Comparison of ENCODE assay signal across 8 cellular contexts in genomic region chr17:35849469-35850348, GRCh38. TPM values are rescaled to one million over a fixed set of nuclear protein-coding genes. Genes with fewer than 3 reads are reported as not detected.
DNase-seq lines count a peak whose midpoint lies in the region; ATAC-seq and TF ChIP-seq lines count a peak whose summit lies in the region.

No MANE protein-coding gene starts in this region.

- H4K20me1 ChIP-seq in OCI-LY7 (ENCODE audit: insufficient read depth, low read length), result peaks cover 10% of the 10 kb centered on the region

- H3K9me3 Mint-ChIP-seq in activated T-cell treated with anti-CD3 and anti-CD28 coated beads, Interleukin-2, amount 50 U/mL, for 72 hours, result no peaks in the 10 kb centered on the region

- H3K4me3 Mint-ChIP-seq in activated T-cell treated with anti-CD3 and anti-CD28 coated beads, Interleukin-2, amount 50 U/mL, for 72 hours, result peak overlapping the region in 1 of 2 donors; percentile 34

- H3K27me3 Mint-ChIP-seq in activated T-cell treated with anti-CD3 and anti-CD28 coated beads, Interleukin-2, amount 50 U/mL, for 72 hours (ENCODE audit: low read depth), result no peaks in the 10 kb centered on the region

- H3K36me3 ChIP-seq in OCI-LY7 (ENCODE audit: insufficient read depth, low read length) (peaks cover 72% of the 10 kb centered on the region), parathyroid adenoma (ENCODE audit: control insufficient read depth, insufficient read depth, low read length) (no peaks in the 10 kb centered on the region)

- no peak overlapping the region for H3K9ac ChIP-seq in parathyroid adenoma

- POLR2A ChIA-PET in OCI-LY7 (lab: Charles Lee), result no interaction called here

- H3K27me3 ChIP-seq in parathyroid adenoma (ENCODE audit: control insufficient read depth, insufficient read depth, low read length), result no peaks in the 10 kb centered on the region

- H3K79me2 ChIP-seq in OCI-LY7 (ENCODE audit: insufficient read depth, low read depth, low read length) (no peaks in the 10 kb centered on the region), parathyroid adenoma (no peaks in the 10 kb centered on the region)

- H3K4me1 ChIP-seq in OCI-LY7 (ENCODE audit: insufficient read depth, low read length, poor library complexity, severe bottlenecking) (no peaks in the 10 kb centered on the region), parathyroid adenoma (no peaks in the 10 kb centered on the region)

- TSS peak; percentile 46 for BruUV-seq in OCI-LY7 (replicated peaks; lab: Mats Ljungman, UMichigan)

- ATAC-seq in activated T-cell treated with anti-CD3 and anti-CD28 coated beads, Interleukin-2, amount 50 U/mL, for 72 hours (replicated peaks in 1 of 2), result peak; percentile 79 to 86
- no peak for ATAC-seq in GM21423 (IDR thresholded peaks at IDR 0.05; ENCODE audit: unreplicated experiment)
- ATAC-seq in HG02852 (IDR thresholded peaks at IDR 0.05; ENCODE audit: unreplicated experiment), result no peak

- no peak overlapping the region for H3K4me2 ChIP-seq in OCI-LY7 (ENCODE audit: low read length)
- no peak overlapping the region for H3K4me2 ChIP-seq in parathyroid adenoma (ENCODE audit: low read length)

- CTCF ChIA-PET in OCI-LY7 (lab: Charles Lee; ENCODE audit: unreplicated experiment), result no interaction called here

- H3K27ac Mint-ChIP-seq in activated T-cell treated with anti-CD3 and anti-CD28 coated beads, Interleukin-2, amount 50 U/mL, for 72 hours, result peak overlapping the region; percentile 96

- H3K4me3 ChIP-seq in OCI-LY7 (ENCODE audit: low read depth, low read length, poor library complexity, severe bottlenecking), result no peak overlapping the region
- H3K4me3 ChIP-seq in foreskin fibroblast (ENCODE audit: low read depth in 1 of 2, low read length in 2 of 2), result no peak overlapping the region
- no peak overlapping the region for H3K4me3 ChIP-seq in parathyroid adenoma (ENCODE audit: low read depth, low read length)

- TF ChIP-seq CTCF in OCI-LY7 (conservative IDR thresholded peaks at IDR 0.05; ENCODE audit: low read length) (peak; percentile 96), foreskin fibroblast (IDR thresholded peaks at IDR 0.05; ENCODE audit: low read depth, low read length) (peak; percentile 83), parathyroid adenoma (IDR thresholded peaks at IDR 0.05) (peak; percentile 77)

- H2AFZ ChIP-seq in OCI-LY7 (ENCODE audit: low read length) (no peak overlapping the region), parathyroid adenoma (no peak overlapping the region)

- H3K27ac ChIP-seq in OCI-LY7 (ENCODE audit: low read depth, low read length, poor library complexity, severe bottlenecking), result no peak overlapping the region
- no peak overlapping the region for H3K27ac ChIP-seq in parathyroid adenoma

- H3K9me3 ChIP-seq in OCI-LY7 (ENCODE audit: low read length) (no peaks in the 10 kb centered on the region), parathyroid adenoma (ENCODE audit: control insufficient read depth, low read length) (no peaks in the 10 kb centered on the region)

- in situ Hi-C loops in Caki2 (cut with HindIII; ENCODE audit: low pct_unique_long_range_greater_than_20kb, low sequenced_read_pairs), result no loop called here

- no peaks in the 10 kb centered on the region for H3K9me2 ChIP-seq in OCI-LY7 (ENCODE audit: insufficient read depth, low read length)

- intact Hi-C loops in OCI-LY7 (cut with micrococcal nuclease; ENCODE audit: unreplicated experiment), result loop anchor here (5.0 kb wide), 1 partner anchor 87 kb away; the partner anchor contains the start of gene C17orf50

- H3K4me1 Mint-ChIP-seq in activated T-cell treated with anti-CD3 and anti-CD28 coated beads, Interleukin-2, amount 50 U/mL, for 72 hours (ENCODE audit: low read depth), result peaks cover 5% of the 10 kb centered on the region

- DNase-seq in Caki2 (ENCODE audit: low read depth) (peak; percentile 50), HUDEP-2 (lab: John Stamatoyannopoulos, UW; ENCODE audit: unreplicated experiment in 76 of 76) (peak in 57 of 76 experiments; percentile 2 to 66 (median 27)), OCI-LY7 (ENCODE audit: low spot score) (peak; percentile 67), foreskin fibroblast (peak; percentile 33 to 77)
- DNase-seq in activated T-cell treated with anti-CD3 and anti-CD28 coated beads, Interleukin-2, amount 50 U/mL, for 72 hours, result peak; percentile 59 to 67

- H3K36me3 Mint-ChIP-seq in activated T-cell treated with anti-CD3 and anti-CD28 coated beads, Interleukin-2, amount 50 U/mL, for 72 hours (ENCODE audit: insufficient read depth in 2 of 2), result peaks cover 4 to 20% of the 10 kb centered on the region in 2 donors

RNA-seq across cellular contexts. Expression of gene HEATR9, which starts 19.0 kb away (rescaled TPM):
- not detected in 2 replicates for total RNA-seq in Caki2 (2014; rRNA removed; shearing (Covaris generic); ENCODE audit: low replicate concordance)
- not detected in 2 replicates for total RNA-seq in OCI-LY7 (2014; rRNA removed; shearing (Covaris generic))
- total RNA-seq in OCI-LY7 (2022), result not detected in 2 replicates
- 1 to 10 TPM in 1 of 2 donors, under 1 TPM in 1; 0.46 to 1.8 TPM for total RNA-seq in activated T-cell treated with anti-CD3 and anti-CD28 coated beads, Interleukin-2, amount 50 U/mL, for 72 hours

RNA-seq across cellular contexts. Expression of gene CCL5, which starts 30.5 kb away (rescaled TPM):
- 16.0 and 21.5 TPM in 2 replicates for total RNA-seq in Caki2 (2014; rRNA removed; shearing (Covaris generic); ENCODE audit: low replicate concordance)
- total RNA-seq in OCI-LY7 (2014; rRNA removed; shearing (Covaris generic)), result not detected in 2 replicates
- 0.41 and 0.88 TPM in 2 replicates for total RNA-seq in OCI-LY7 (2022)
- total RNA-seq in activated T-cell treated with anti-CD3 and anti-CD28 coated beads, Interleukin-2, amount 50 U/mL, for 72 hours, result 100 to 1,000 TPM in 1 of 2 donors, 10 to 100 TPM in 1; 63.3 to 178 TPM

RNA-seq across cellular contexts. Expression of gene TAF15, which starts 40.4 kb away (rescaled TPM):
- 4.9 and 7.7 TPM in 2 replicates for total RNA-seq in Caki2 (2014; rRNA removed; shearing (Covaris generic); ENCODE audit: low replicate concordance)
- 61.9 and 65.9 TPM in 2 replicates for total RNA-seq in OCI-LY7 (2014; rRNA removed; shearing (Covaris generic))
- 256 and 279 TPM in 2 replicates for total RNA-seq in OCI-LY7 (2022)
- 100 to 1,000 TPM; 310 to 312 TPM for total RNA-seq in activated T-cell treated with anti-CD3 and anti-CD28 coated beads, Interleukin-2, amount 50 U/mL, for 72 hours

RNA-seq across cellular contexts. Expression of gene MMP28, which starts 54.3 kb away (rescaled TPM):
- 1.7 TPM in 1 of 2 replicates, not detected in the other for total RNA-seq in Caki2 (2014; rRNA removed; shearing (Covaris generic); ENCODE audit: low replicate concordance)
- total RNA-seq in OCI-LY7 (2014; rRNA removed; shearing (Covaris generic)), result not detected in 2 replicates
- not detected in 2 replicates for total RNA-seq in OCI-LY7 (2022)
- total RNA-seq in activated T-cell treated with anti-CD3 and anti-CD28 coated beads, Interleukin-2, amount 50 U/mL, for 72 hours, result under 1 TPM in 1 of 2 donors, not detected in 1; 0.96 TPM

Comparison
In these comparisons a context has a peak if more than half of its experiments do, and no peak if none do; other contexts are left out.
1. ATAC-seq: peak in activated T-cell treated with anti-CD3 and anti-CD28 coated beads, Interleukin-2, amount 50 U/mL, for 72 hours (2 of 2); none in GM21423 (single experiment) and HG02852 (single experiment).
2. Peak in every context shown above with its lines, with median percentiles within 50 percentile points of each other: DNase-seq and CTCF ChIP-seq.